16 cellular contexts compared by ENCODE assay signal in the genomic region with DNA sequence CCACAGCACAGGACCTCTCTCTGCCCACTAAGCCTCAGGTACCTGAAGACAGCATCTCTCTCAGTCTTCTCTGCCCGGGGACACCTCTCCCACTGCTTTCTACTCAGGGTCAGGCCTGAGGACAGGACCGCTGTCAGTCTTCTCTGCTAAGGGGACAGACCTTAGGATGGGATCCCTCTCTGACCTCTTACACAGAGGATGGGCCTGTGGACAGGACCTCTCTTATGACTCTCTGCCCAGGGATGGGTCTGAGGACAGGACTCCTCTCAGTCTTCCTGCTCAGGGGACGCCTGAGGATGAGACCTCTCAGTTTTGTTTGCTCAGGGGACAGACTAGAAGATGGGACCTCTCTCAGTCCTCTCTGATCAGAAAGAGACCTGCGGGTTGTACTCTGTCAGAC. TPM values are rescaled to one million over a fixed set of nuclear protein-coding genes. Genes with fewer than 3 reads are reported as not detected.
DNase-seq lines count a peak whose midpoint lies in the region; ATAC-seq, FAIRE-seq and TF ChIP-seq lines count a peak whose summit lies in the region.
"Not testable (repeated sequence)": the region's sequence is repeated elsewhere in the genome, so short reads cannot be mapped to it uniquely, and the experiment has no call there.
"Had no signal": no experiment of that assay in that cellular context is flagged by ENCODE, and none has a peak within 500 bp of the region (broad histone marks: within the 10 kb centered on the region; RNA-seq: fewer than 3 reads in every experiment).

No MANE protein-coding gene starts in this region.

- H4K91ac ChIP-seq in H1 (replicated peaks; ENCODE audit: insufficient read length, low read length), result not testable (repeated sequence)

- not testable (repeated sequence) for H2BK12ac ChIP-seq in H1 (ENCODE audit: low read depth, low read length)

- not testable (repeated sequence) for TF ChIP-seq CTCF in A549 (IDR thresholded peaks at IDR 0.05); Panc1 (IDR thresholded peaks at IDR 0.05); K562 (IDR thresholded peaks at IDR 0.05 in 2 of 3, conservative IDR thresholded peaks at IDR 0.05 in 1 of 3; ENCODE audit: insufficient read depth in 2 of 3, low read depth in 1 of 3, low read length in 3 of 3); H1 (IDR thresholded peaks at IDR 0.05; ENCODE audit: control extremely low read depth in 1 of 3, insufficient read depth in 1 of 3, low read depth in 1 of 3, low read length in 3 of 3)

- H3K4me1 Mint-ChIP-seq in stimulated activated naive CD8-positive, alpha-beta T cell treated with anti-CD3 and anti-CD28 coated beads, Interleukin-15, amount 100 ng/mL, for 72 hours, result not testable (repeated sequence)

- not testable (repeated sequence) for H3K9me1 ChIP-seq in K562 (ENCODE audit: control insufficient read depth, insufficient read depth, low read length)

- not testable (repeated sequence) for BruUV-seq in Panc1 (replicated peaks; lab: Mats Ljungman, UMichigan); K562 (replicated peaks; lab: Mats Ljungman, UMichigan)

- H3K14ac ChIP-seq in H1 (ENCODE audit: insufficient read length), result not testable (repeated sequence)

- intact Hi-C loops in Panc1 (cut with micrococcal nuclease; ENCODE audit: unreplicated experiment); K562 (cut with micrococcal nuclease): not testable (repeated sequence)

- not testable (repeated sequence) for H3K4me3 ChIP-seq in A549; Panc1 (ENCODE audit: low read depth in 2 of 2, low read length in 2 of 2); K562; H1 (ENCODE audit: extremely low read depth in 1 of 4, insufficient read depth in 2 of 4, low read depth in 3 of 4, low read length in 4 of 4)

- not testable (repeated sequence) for H3K9me3 ChIP-seq in A549; Panc1 (ENCODE audit: control insufficient read depth, insufficient read depth, low read depth, low read length); K562 (replicated peaks; ENCODE audit: control insufficient read depth, insufficient read depth, low read depth, low read length); H1 (ENCODE audit: insufficient read depth in 2 of 2, low read depth in 1 of 2, low read length in 1 of 2)

- H3K36me3 ChIP-seq in Panc1 (ENCODE audit: control insufficient read depth, insufficient read depth, low read length); K562 (ENCODE audit: control insufficient read depth, insufficient read depth, low read length); H1 (ENCODE audit: control insufficient read depth in 2 of 4, insufficient read depth in 4 of 4, low read length in 3 of 4): not testable (repeated sequence)

- H3K4me1 ChIP-seq in A549; Panc1 (ENCODE audit: control insufficient read depth, insufficient read depth, low read length); K562 (replicated peaks in 1 of 2; ENCODE audit: control insufficient read depth in 2 of 2, insufficient read depth in 2 of 2, low read length in 2 of 2); H1 (replicated peaks in 1 of 4; ENCODE audit: control insufficient read depth in 3 of 4, insufficient read depth in 4 of 4, low read length in 3 of 4): not testable (repeated sequence)

- H2BK120ac ChIP-seq in H1 (replicated peaks; ENCODE audit: low read depth, low read length), result not testable (repeated sequence)

- not testable (repeated sequence) for TF ChIP-seq POLR2A in A549 (IDR thresholded peaks at IDR 0.05; ENCODE audit: low read length); GM12891 (IDR thresholded peaks at IDR 0.05; ENCODE audit: low read depth, low read length); K562 (conservative IDR thresholded peaks at IDR 0.05); H1 (IDR thresholded peaks at IDR 0.05; ENCODE audit: control extremely low read depth in 1 of 2, low read depth in 2 of 2, low read length in 2 of 2)

- H3K27ac Mint-ChIP-seq in stimulated activated naive CD8-positive, alpha-beta T cell treated with anti-CD3 and anti-CD28 coated beads, Interleukin-15, amount 100 ng/mL, for 72 hours, result not testable (repeated sequence)

- ATAC-seq in A549, result peak in 1 of 2 experiments; percentile 51; a peak in 3 of 6 replicates
- ATAC-seq in Panc1, result peak; percentile 41; the same call in 1 of the 2 replicates
- ATAC-seq in K562, result peak; percentile 50
- ATAC-seq in stimulated activated naive CD8-positive, alpha-beta T cell treated with anti-CD3 and anti-CD28 coated beads, Interleukin-15, amount 100 ng/mL, for 72 hours, result peak; percentile 12

- H3K79me1 ChIP-seq in H1 (ENCODE audit: low read depth, low read length), result not testable (repeated sequence)

- H3K9me3 Mint-ChIP-seq in stimulated activated naive CD8-positive, alpha-beta T cell treated with anti-CD3 and anti-CD28 coated beads, Interleukin-15, amount 100 ng/mL, for 72 hours, result not testable (repeated sequence)

- not testable (repeated sequence) for H4K20me1 ChIP-seq in K562 (replicated peaks; ENCODE audit: control insufficient read depth, insufficient read depth, low read length); H1 (replicated peaks in 1 of 2; ENCODE audit: control insufficient read depth in 1 of 2, insufficient read depth in 2 of 2, low read length in 2 of 2)

- no CpG with 5 or more reads among the region's 4 CpGs for WGBS in A549 (ENCODE audit: missing lambda C conversion rate)
- WGBS in K562 (ENCODE audit: insufficient coverage, low coverage, missing lambda C conversion rate), result no CpG with 5 or more reads among the region's 4 CpGs
- no CpG with 5 or more reads among the region's 4 CpGs for WGBS in H1 (ENCODE audit: extremely low coverage in 1 of 2, insufficient coverage in 1 of 2, insufficient read length in 1 of 2, insufficient replicate concordance in 2 of 2, low coverage in 1 of 2, low lambda C conversion rate in 2 of 2, missing lambda C conversion rate in 1 of 2), 2 experiments

- POLR2A ChIA-PET in A549 (lab: Yijun Ruan, JAX); Panc1 (lab: Charles Lee); K562 (lab: Yijun Ruan, JAX); H1 (lab: Charles Lee; ENCODE audit: partially characterized antibody): not testable (repeated sequence)

- H2BK15ac ChIP-seq in H1 (ENCODE audit: low read length), result not testable (repeated sequence)

- not testable (repeated sequence) for H3K27me3 ChIP-seq in Panc1 (ENCODE audit: control insufficient read depth, insufficient read depth, low read length); K562 (ENCODE audit: control insufficient read depth in 2 of 2, insufficient read depth in 2 of 2, low read length in 2 of 2); H1 (replicated peaks in 1 of 4; ENCODE audit: control insufficient read depth in 3 of 4, extremely low read depth in 1 of 4, insufficient read depth in 3 of 4, low read length in 3 of 4)

- not testable (repeated sequence) for H3K4me3 Mint-ChIP-seq in stimulated activated naive CD8-positive, alpha-beta T cell treated with anti-CD3 and anti-CD28 coated beads, Interleukin-15, amount 100 ng/mL, for 72 hours

- H3K9ac ChIP-seq in K562 (ENCODE audit: insufficient read depth in 1 of 2, low read depth in 2 of 2, low read length in 2 of 2); H1 (replicated peaks in 1 of 4; ENCODE audit: extremely low read depth in 1 of 4, low read depth in 3 of 4, low read length in 3 of 4): not testable (repeated sequence)

- H4K5ac ChIP-seq in H1 (ENCODE audit: insufficient read length, low read depth, low read length), result not testable (repeated sequence)

- H2AK5ac ChIP-seq in H1 (ENCODE audit: low read depth, low read length), result not testable (repeated sequence)

- in situ Hi-C loops in Panc1 (cut with HindIII; ENCODE audit: low pct_unique_long_range_greater_than_20kb, low sequenced_read_pairs), result not testable (repeated sequence)
- in situ Hi-C loops in K562 (cut with MboI), result loop anchor here (10.0 kb wide), 1 partner anchor 329 kb away; no protein-coding TSS in a partner anchor

- H3K4ac ChIP-seq in H1 (replicated peaks; ENCODE audit: insufficient read length, low read depth, low read length), result not testable (repeated sequence)

- H3K18ac ChIP-seq in H1 (ENCODE audit: extremely low read depth, low read length), result not testable (repeated sequence)

- H3K23ac ChIP-seq in H1 (ENCODE audit: insufficient read length), result not testable (repeated sequence)

- TF ChIP-seq EP300 in A549 (IDR thresholded peaks at IDR 0.05); K562 (IDR thresholded peaks at IDR 0.05; ENCODE audit: low read length); H1 (IDR thresholded peaks at IDR 0.05; ENCODE audit: borderline replicate concordance in 1 of 2, low read depth in 2 of 2, low read length in 2 of 2): not testable (repeated sequence)

- H4K8ac ChIP-seq in H1 (ENCODE audit: extremely low read depth, insufficient read depth, low read length), result not testable (repeated sequence)

- not testable (repeated sequence) for H3K56ac ChIP-seq in H1 (replicated peaks; ENCODE audit: insufficient read length, low read depth, low read length)

- not testable (repeated sequence) for H2BK20ac ChIP-seq in H1 (ENCODE audit: low read length)

- H3K27ac ChIP-seq in A549; Panc1 (ENCODE audit: low read length); K562 (ENCODE audit: extremely low read depth, low read depth, low read length); H1 (ENCODE audit: low read depth, low read length): not testable (repeated sequence)

- not testable (repeated sequence) for H3K23me2 ChIP-seq in H1 (ENCODE audit: low read depth, low read length)

- not testable (repeated sequence) for H3K27me3 Mint-ChIP-seq in stimulated activated naive CD8-positive, alpha-beta T cell treated with anti-CD3 and anti-CD28 coated beads, Interleukin-15, amount 100 ng/mL, for 72 hours

- CTCF ChIA-PET in A549 (lab: Yijun Ruan, JAX); Panc1 (lab: Charles Lee); K562 (lab: Yijun Ruan, JAX; ENCODE audit: low intra/inter-chr PET ratio); H1 (lab: Charles Lee; ENCODE audit: partially characterized antibody): not testable (repeated sequence)

- DNase-seq in A549 (ENCODE audit: low read depth in 1 of 2, low spot score in 1 of 2); GM12891 (ENCODE audit: insufficient read length, low spot score); GM19239 (ENCODE audit: insufficient read length, low spot score); Panc1 (ENCODE audit: low read depth, low spot score); K562 (ENCODE audit: extremely low read depth in 1 of 4, low spot score in 3 of 4); H1 (ENCODE audit: low read depth in 1 of 2, low spot score in 2 of 2); stimulated activated naive CD8-positive, alpha-beta T cell treated with anti-CD3 and anti-CD28 coated beads, Interleukin-15, amount 100 ng/mL, for 72 hours: not testable (repeated sequence)

- FAIRE-seq in A549 (lab: Jason Lieb, UNC), result peak; percentile 98
- FAIRE-seq in GM12891 (lab: Jason Lieb, UNC), result peak; percentile 23
- FAIRE-seq in GM19239 (lab: Jason Lieb, UNC), result peak; percentile 61
- not testable (repeated sequence) for FAIRE-seq in K562 (lab: Jason Lieb, UNC)
- peak; percentile 28 for FAIRE-seq in H1 (lab: Jason Lieb, UNC)

- not testable (repeated sequence) for H3K4me2 ChIP-seq in A549; K562 (ENCODE audit: insufficient read depth, low read length); H1 (ENCODE audit: insufficient read depth in 1 of 2, low read depth in 2 of 2, low read length in 2 of 2)

- not testable (repeated sequence) for H2BK5ac ChIP-seq in H1 (ENCODE audit: low read depth, low read length)

- not testable (repeated sequence) for H2AFZ ChIP-seq in K562 (ENCODE audit: low read depth, low read length); H1 (ENCODE audit: low read length)

- H3K79me2 ChIP-seq in K562 (ENCODE audit: control insufficient read depth, insufficient read depth, low read length); H1 (ENCODE audit: control insufficient read depth in 1 of 2, insufficient read depth in 2 of 2, low read length in 2 of 2): not testable (repeated sequence)

- not testable (repeated sequence) for TF ChIP-seq RAD21 in A549 (conservative IDR thresholded peaks at IDR 0.05 in 1 of 2, IDR thresholded peaks at IDR 0.05 in 1 of 2); K562 (CRISPR knock-in tag; conservative IDR thresholded peaks at IDR 0.05 in 1 of 2, IDR thresholded peaks at IDR 0.05 in 1 of 2); H1 (IDR thresholded peaks at IDR 0.05 in 1 of 2, conservative IDR thresholded peaks at IDR 0.05 in 1 of 2; ENCODE audit: low read depth in 2 of 2, low read length in 2 of 2)

RNA-seq across cellular contexts. Expression of a gene that starts 8.5 kb away (rescaled TPM):
- polyA plus RNA-seq in A549 (2011; rRNA removed) (not detected in 2 replicates), A549 (2017; fragmentation: RNase III; extraction: RNeasy Plus Mini Kit Qiagen cat#74134 plus additional on column Dnase treatment) (not detected in 3 replicates), K562 (2011; rRNA removed) (0.03 TPM in 2 replicates), K562 (2014; fragmentation: Illumina TruSeq; extraction: Trizol) (0.04 TPM in 1 of 2 replicates, not detected in the other), K562 (2014; fragmentation: Nextera tagmentation; extraction: Ambion mirVana) (not detected), K562 (2014; rRNA removed) (0.07 TPM in 1 of 2 replicates, not detected in the other), H1 (2011; rRNA removed) (0.11 and 0.14 TPM in 2 replicates)
- not detected in 2 replicates for polyA plus RNA-seq in A549 (2012; cell fraction: cytosol; rRNA removed)
- not detected in 2 replicates for polyA plus RNA-seq in A549 (2012; cell fraction: nucleus; rRNA removed)
- polyA minus RNA-seq in A549 (2011; rRNA and poly(A)+ RNA removed), result not detected in 2 replicates
- polyA plus RNA-seq in GM12891 (2012; ENCODE audit: low read depth, missing spikeins), result 0.06 TPM
- total RNA-seq in Panc1 (2021; ENCODE audit: unreplicated experiment) (not detected), K562 (2014; rRNA removed) (not detected in 2 replicates), K562 (2014; rRNA removed; fragmentation: Illumina TruSeq; extraction: Trizol) (0.07 TPM in 1 of 2 replicates, not detected in the other), K562 (2015; rRNA removed; fragmentation: Illumina TruSeq; extraction: Trizol) (0.07 TPM in 1 of 2 replicates, not detected in the other), K562 (2021) (0.20 TPM in 1 of 2 replicates, not detected in the other)
- polyA plus RNA-seq in Panc1 (2012; ENCODE audit: insufficient read length), result not detected
- total RNA-seq in K562 (2011; cell fraction: chromatin; rRNA removed; ENCODE audit: low replicate concordance), result not detected in 2 replicates
- not detected in 2 replicates for total RNA-seq in K562 (2011; cell fraction: nucleolus; rRNA removed)
- not detected in 2 replicates for total RNA-seq in K562 (2011; cell fraction: nucleoplasm; rRNA removed)
- 0.03 and 0.09 TPM in 2 replicates for polyA plus RNA-seq in K562 (2011; cell fraction: cytosol; rRNA removed)
- 0.06 and 0.07 TPM in 2 replicates for polyA plus RNA-seq in K562 (2011; cell fraction: nucleus; rRNA removed)
- polyA plus RNA-seq in K562 (2012), result 0.12 and 0.15 TPM in 2 replicates
- polyA minus RNA-seq in K562 (2011; rRNA and poly(A)+ RNA removed), result not detected in 2 replicates
- polyA minus RNA-seq in K562 (2011; cell fraction: cytosol; rRNA and poly(A)+ RNA removed), result not detected in 2 replicates
- polyA minus RNA-seq in K562 (2011; cell fraction: nucleus; rRNA and poly(A)+ RNA removed), result not detected in 2 replicates
- total RNA-seq in H1 (2021; fragmentation: NEBNext Ultra II Directional; extraction: Animal tissue kit (Norgen Biotek cat#: 25700)), result 0.11 and 0.27 TPM in 2 replicates
- 0.43 TPM for polyA plus RNA-seq in H1 (2011; cell fraction: cytosol; rRNA removed)
- 0.44 TPM for polyA plus RNA-seq in H1 (2011; cell fraction: nucleus; rRNA removed)
- polyA plus RNA-seq in H1 (2012, experiment 1 of 2), result 0.08 to 0.37 TPM (median 0.35 TPM) in 4 replicates
- polyA plus RNA-seq in H1 (2012, experiment 2 of 2), result 0.22 TPM
- polyA plus RNA-seq in H1 (2013, experiment 1 of 2), result 0.10 TPM
- 0.06 TPM for polyA plus RNA-seq in H1 (2013, experiment 2 of 2)
- 0.09 and 0.54 TPM in 2 replicates for polyA minus RNA-seq in H1 (2011; rRNA and poly(A)+ RNA removed)
- polyA minus RNA-seq in H1 (2011; cell fraction: cytosol; rRNA and poly(A)+ RNA removed), result not detected
- polyA minus RNA-seq in H1 (2011; cell fraction: nucleus; rRNA and poly(A)+ RNA removed), result not detected
- total RNA-seq: A172; A673; Caco-2; Calu3; CD8-positive, alpha-beta memory T cell; CD8-positive, alpha-beta T cell; Daoy had no signal
- polyA plus RNA-seq: AG04450; BJ; CD8-positive, alpha-beta memory T cell had no signal
